In the genomic region with DNA sequence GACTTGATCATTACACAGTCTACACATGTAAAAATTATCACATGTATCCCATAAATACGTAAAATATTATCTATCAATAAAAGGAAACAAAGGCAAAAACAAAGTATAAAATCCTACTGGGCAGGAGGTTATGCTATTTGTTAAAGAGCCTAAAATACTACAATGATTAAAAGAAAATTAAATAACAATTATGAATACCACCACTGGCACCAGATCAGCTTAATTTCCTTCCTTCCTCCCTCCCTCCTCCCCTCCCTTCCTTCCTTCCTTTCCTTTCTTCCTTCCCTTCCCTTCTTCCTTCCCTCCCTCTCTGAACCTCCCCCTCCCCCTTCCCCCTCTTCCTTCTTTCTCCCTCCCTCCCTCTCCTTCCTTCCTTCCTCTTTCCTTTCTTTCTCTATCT, we compare ENCODE assay signal across 7 cellular contexts.
"Had no signal": no experiment of that assay in that cellular context is flagged by ENCODE, and none has a peak within 500 bp of the region (broad histone marks: within the 10 kb centered on the region; RNA-seq: fewer than 3 reads in every experiment).

No MANE protein-coding gene starts in this region.

- DNase-seq: IMR-90, KBM-7, KG1 had no signal

- FAIRE-seq: HTR-8/SVneo had no signal

- H3K27ac Mint-ChIP-seq: IgD-negative memory B cell had no signal

- H3K4me2 ChIP-seq: KMS-11 had no signal

- H3K27me3 Mint-ChIP-seq: IgD-negative memory B cell had no signal

- H3K27ac ChIP-seq: HL-60, KMS-11 had no signal

- H3K9ac ChIP-seq: KMS-11 had no signal
